ENCODE assay signal across 9 cellular contexts in genomic region chr2:68767031-68767961, GRCh38. TPM values are rescaled to one million over a fixed set of nuclear protein-coding genes. Genes with fewer than 3 reads are reported as not detected.
A peak's percentile ranks its signal among the peaks of the same experiment; 100 is the strongest.
DNase-seq lines count a peak whose midpoint lies in the region; ATAC-seq and TF ChIP-seq lines count a peak whose summit lies in the region.
"Had no signal": no experiment of that assay in that cellular context is flagged by ENCODE, and none has a peak within 500 bp of the region (broad histone marks: within the 10 kb centered on the region; RNA-seq: fewer than 3 reads in every experiment).

No MANE protein-coding gene starts in this region.

- H3K36me3 Mint-ChIP-seq in activated naive CD4-positive, alpha-beta T cell treated with anti-CD3 and anti-CD28 coated beads for 36 hours (ENCODE audit: low read depth), result peaks cover 10% of the 10 kb centered on the region
- no peaks in the 10 kb centered on the region for H3K36me3 Mint-ChIP-seq in glutamatergic neuron (ENCODE audit: unreplicated experiment)

- H3K36me3 ChIP-seq in spleen, result no peaks in the 10 kb centered on the region

- WGBS in spleen, 5 donors, result 39 to 50% (median 42%) methylated on average over 19 of the region's 19 CpGs

- TF ChIP-seq CTCF in HL-60 (IDR thresholded peaks at IDR 0.05; ENCODE audit: insufficient read depth, low read length) (no peak), spleen (IDR thresholded peaks at IDR 0.05 in 8 of 11, conservative IDR thresholded peaks at IDR 0.05 in 3 of 11) (no peak), glutamatergic neuron (IDR thresholded peaks at IDR 0.05; ENCODE audit: partially characterized antibody, unreplicated experiment) (no peak)

- ATAC-seq in GM18907 (IDR thresholded peaks at IDR 0.05; ENCODE audit: unreplicated experiment), result peak; percentile 36
- ATAC-seq in HG03442 (IDR thresholded peaks at IDR 0.05; ENCODE audit: unreplicated experiment), result no peak

- peak overlapping the region; percentile 77 for H3K4me3 Mint-ChIP-seq in activated naive CD4-positive, alpha-beta T cell treated with anti-CD3 and anti-CD28 coated beads for 36 hours
- no peak overlapping the region for H3K4me3 Mint-ChIP-seq in glutamatergic neuron (ENCODE audit: unreplicated experiment)

- peak in 1 of 3 donors; percentile 18 for TF ChIP-seq POLR2A in spleen (IDR thresholded peaks at IDR 0.05)

- H3K27me3 Mint-ChIP-seq in activated naive CD4-positive, alpha-beta T cell treated with anti-CD3 and anti-CD28 coated beads for 36 hours (ENCODE audit: low read depth), result no peaks in the 10 kb centered on the region
- no peaks in the 10 kb centered on the region for H3K27me3 Mint-ChIP-seq in glutamatergic neuron (ENCODE audit: unreplicated experiment)

- H3K9me3 ChIP-seq in spleen, result no peaks in the 10 kb centered on the region

- intact Hi-C loops in activated naive CD4-positive, alpha-beta T cell treated with anti-CD3 and anti-CD28 coated beads for 36 hours (cut with micrococcal nuclease), result loop anchor here (1.0 to 10.0 kb wide), 4 partner anchors 66 to 1318 kb away; partner anchors contain the start of genes APLF, FBXO48, PCBP1 and PPP3R1
- intact Hi-C loops in spleen (cut with DNase I; ENCODE audit: low total_unique reads), result no loop called here

- peaks cover 95 to 100% (median 100%) of the 10 kb centered on the region in 6 donors for H3K4me1 ChIP-seq in spleen

- no peaks in the 10 kb centered on the region for H3K9me3 Mint-ChIP-seq in activated naive CD4-positive, alpha-beta T cell treated with anti-CD3 and anti-CD28 coated beads for 36 hours
- peaks cover 4% of the 10 kb centered on the region for H3K9me3 Mint-ChIP-seq in glutamatergic neuron (ENCODE audit: unreplicated experiment)

- no peak overlapping the region for H3K4me3 ChIP-seq in HL-60 (replicated peaks; ENCODE audit: insufficient read depth, low read length)
- peak overlapping the region in 5 of 8 donors; percentile 1 to 58 (median 6) for H3K4me3 ChIP-seq in spleen

- DNase-seq in HL-60 (ENCODE audit: low read depth in 1 of 2, low spot score in 1 of 2) (no peak), spleen (peak; percentile 82), glutamatergic neuron (no peak), occipital lobe (lab: John Stamatoyannopoulos, UW) (no peak), Ammon's horn (ENCODE audit: low spot score) (no peak)
- peak; percentile 57 for DNase-seq in activated naive CD4-positive, alpha-beta T cell treated with anti-CD3 and anti-CD28 coated beads for 36 hours
- DNase-seq: foreskin melanocyte had no signal

- no peaks in the 10 kb centered on the region for H3K27me3 ChIP-seq in HL-60 (ENCODE audit: insufficient read depth, poor library complexity, severe bottlenecking)
- no peaks in the 10 kb centered on the region for H3K27me3 ChIP-seq in spleen (replicated peaks in 1 of 7)

- peaks cover 97% of the 10 kb centered on the region for H3K4me1 Mint-ChIP-seq in activated naive CD4-positive, alpha-beta T cell treated with anti-CD3 and anti-CD28 coated beads for 36 hours (ENCODE audit: low read depth)
- peaks cover 16% of the 10 kb centered on the region for H3K4me1 Mint-ChIP-seq in glutamatergic neuron (ENCODE audit: low read depth, unreplicated experiment)

- CTCF ChIA-PET in activated naive CD4-positive, alpha-beta T cell treated with anti-CD3 and anti-CD28 coated beads for 36 hours (lab: Charles Lee), result interaction anchor here (1.0 to 1.9 kb wide), 11 partner anchors 9 to 70 kb away, joined by 3 to 9 read pairs (median 4); no protein-coding TSS in a partner anchor

- H3K27ac ChIP-seq in HL-60 (replicated peaks) (peak overlapping the region; percentile 87), spleen (peak overlapping the region; percentile 89 to 98 (median 96))

- H3K27ac Mint-ChIP-seq in activated naive CD4-positive, alpha-beta T cell treated with anti-CD3 and anti-CD28 coated beads for 36 hours, result peak overlapping the region; percentile 95
- H3K27ac Mint-ChIP-seq in glutamatergic neuron (ENCODE audit: unreplicated experiment), result no peak overlapping the region

RNA-seq across cellular contexts. Expression of gene ARHGAP25, which starts 32.7 kb away (rescaled TPM):
- 10 to 100 TPM; 43.0 to 46.7 TPM for total RNA-seq in activated naive CD4-positive, alpha-beta T cell treated with anti-CD3 and anti-CD28 coated beads for 36 hours
- total RNA-seq in spleen, result 100 to 1,000 TPM; 119 to 173 (median 144) TPM
- polyA plus RNA-seq in spleen, result 100 to 1,000 TPM in 2 of 3 donors, 10 to 100 TPM in 1; 72.0 to 111 (median 103) TPM
- 1.4 TPM for total RNA-seq in glutamatergic neuron (ENCODE audit: unreplicated experiment)
- 2.0 TPM for total RNA-seq in occipital lobe

Comparison
In these comparisons a context has a peak if more than half of its experiments do, and no peak if none do; other contexts are left out.
1. DNase-seq: peak in activated naive CD4-positive, alpha-beta T cell treated with anti-CD3 and anti-CD28 coated beads for 36 hours (single experiment) and spleen (single experiment); none in HL-60 (0 of 2), glutamatergic neuron (single experiment), occipital lobe (single experiment) and Ammon's horn (single experiment).
2. RNA of gene ARHGAP25, which starts 32.7 kb away (total RNA-seq): 119 to 173 TPM in spleen and 43.0 to 46.7 TPM in activated naive CD4-positive, alpha-beta T cell treated with anti-CD3 and anti-CD28 coated beads for 36 hours; 2.0 TPM in occipital lobe (single experiment) and 1.4 TPM in glutamatergic neuron (single experiment); every median in the first group is over 10 times any median in the second.